Comparison of ENCODE assay signal across 1 cellular context in the genomic region with DNA sequence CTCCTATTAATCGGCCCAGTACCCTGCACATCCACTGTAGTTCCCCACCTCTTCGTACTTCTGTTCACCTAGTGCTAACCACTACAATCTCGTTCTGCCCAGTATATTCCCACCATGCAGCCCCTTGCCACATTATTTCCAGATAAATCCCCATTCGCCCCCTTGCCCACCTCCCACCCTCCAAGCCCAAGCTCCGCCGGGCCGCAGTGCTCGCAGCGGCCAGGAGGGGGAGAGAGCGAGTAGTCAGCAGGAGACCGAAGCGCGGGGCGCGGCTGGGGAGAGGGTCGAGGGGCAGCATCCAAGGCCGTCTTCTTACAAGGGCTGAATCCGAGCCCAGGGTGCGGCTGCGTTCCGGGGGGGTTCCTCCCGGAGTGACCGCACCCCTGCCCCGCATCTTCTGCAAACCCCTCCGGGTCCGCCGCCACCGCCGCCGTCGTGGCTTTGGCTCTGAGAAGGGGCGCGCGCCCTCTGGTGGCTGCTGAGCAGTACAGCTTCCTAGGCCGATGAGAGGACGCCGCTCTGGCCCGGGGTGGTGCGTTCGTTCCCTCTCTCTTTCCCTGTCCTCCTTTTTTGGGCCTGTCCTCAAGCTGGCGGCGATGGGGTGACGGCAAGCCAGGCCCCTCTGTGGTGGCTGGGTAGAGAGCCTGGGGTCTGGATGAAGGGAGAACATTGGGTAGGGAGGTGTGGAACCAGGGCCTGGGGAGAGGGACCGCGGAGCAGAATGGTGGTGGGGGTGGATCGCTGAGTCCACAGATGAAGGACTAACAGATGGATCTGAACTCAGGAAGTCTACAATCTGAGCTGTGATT.
TF ChIP-seq lines count a peak whose summit lies in the region.

No MANE protein-coding gene starts in this region.

TF ChIP-seq in HepG2, 621 proteins besides CTCF, POLR2A, EP300 and RAD21 (continued from another document and continues in another):
- TF ChIP-seq, protein P1, sequence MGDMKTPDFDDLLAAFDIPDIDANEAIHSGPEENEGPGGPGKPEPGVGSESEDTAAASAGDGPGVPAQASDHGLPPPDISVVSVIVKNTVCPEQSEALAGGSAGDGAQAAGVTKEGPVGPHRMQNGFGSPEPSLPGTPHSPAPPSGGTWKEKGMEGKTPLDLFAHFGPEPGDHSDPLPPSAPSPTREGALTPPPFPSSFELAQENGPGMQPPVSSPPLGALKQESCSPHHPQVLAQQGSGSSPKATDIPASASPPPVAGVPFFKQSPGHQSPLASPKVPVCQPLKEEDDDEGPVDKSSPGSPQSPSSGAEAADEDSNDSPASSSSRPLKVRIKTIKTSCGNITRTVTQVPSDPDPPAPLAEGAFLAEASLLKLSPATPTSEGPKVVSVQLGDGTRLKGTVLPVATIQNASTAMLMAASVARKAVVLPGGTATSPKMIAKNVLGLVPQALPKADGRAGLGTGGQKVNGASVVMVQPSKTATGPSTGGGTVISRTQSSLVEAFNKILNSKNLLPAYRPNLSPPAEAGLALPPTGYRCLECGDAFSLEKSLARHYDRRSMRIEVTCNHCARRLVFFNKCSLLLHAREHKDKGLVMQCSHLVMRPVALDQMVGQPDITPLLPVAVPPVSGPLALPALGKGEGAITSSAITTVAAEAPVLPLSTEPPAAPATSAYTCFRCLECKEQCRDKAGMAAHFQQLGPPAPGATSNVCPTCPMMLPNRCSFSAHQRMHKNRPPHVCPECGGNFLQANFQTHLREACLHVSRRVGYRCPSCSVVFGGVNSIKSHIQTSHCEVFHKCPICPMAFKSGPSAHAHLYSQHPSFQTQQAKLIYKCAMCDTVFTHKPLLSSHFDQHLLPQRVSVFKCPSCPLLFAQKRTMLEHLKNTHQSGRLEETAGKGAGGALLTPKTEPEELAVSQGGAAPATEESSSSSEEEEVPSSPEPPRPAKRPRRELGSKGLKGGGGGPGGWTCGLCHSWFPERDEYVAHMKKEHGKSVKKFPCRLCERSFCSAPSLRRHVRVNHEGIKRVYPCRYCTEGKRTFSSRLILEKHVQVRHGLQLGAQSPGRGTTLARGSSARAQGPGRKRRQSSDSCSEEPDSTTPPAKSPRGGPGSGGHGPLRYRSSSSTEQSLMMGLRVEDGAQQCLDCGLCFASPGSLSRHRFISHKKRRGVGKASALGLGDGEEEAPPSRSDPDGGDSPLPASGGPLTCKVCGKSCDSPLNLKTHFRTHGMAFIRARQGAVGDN (CRISPR knock-in tag; IDR thresholded peaks at IDR 0.05), result peak; percentile 90
- TF ChIP-seq, protein P2, sequence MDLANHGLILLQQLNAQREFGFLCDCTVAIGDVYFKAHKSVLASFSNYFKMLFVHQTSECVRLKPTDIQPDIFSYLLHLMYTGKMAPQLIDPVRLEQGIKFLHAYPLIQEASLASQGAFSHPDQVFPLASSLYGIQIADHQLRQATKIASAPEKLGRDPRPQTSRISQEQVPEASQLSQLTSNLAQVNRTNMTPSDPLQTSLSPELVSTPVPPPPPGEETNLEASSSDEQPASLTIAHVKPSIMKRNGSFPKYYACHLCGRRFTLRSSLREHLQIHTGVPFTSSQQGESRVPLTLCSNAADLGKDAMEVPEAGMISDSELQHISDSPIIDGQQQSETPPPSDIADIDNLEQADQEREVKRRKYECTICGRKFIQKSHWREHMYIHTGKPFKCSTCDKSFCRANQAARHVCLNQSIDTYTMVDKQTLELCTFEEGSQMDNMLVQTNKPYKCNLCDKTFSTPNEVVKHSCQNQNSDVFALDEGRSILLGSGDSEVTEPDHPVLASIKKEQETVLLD (CRISPR knock-in tag; IDR thresholded peaks at IDR 0.05; ENCODE audit: low read depth), result no peak
- TF ChIP-seq SP140L (CRISPR knock-in tag; IDR thresholded peaks at IDR 0.05; ENCODE audit: borderline replicate concordance) (no peak), IRF2 (CRISPR knock-in tag; IDR thresholded peaks at IDR 0.05) (peak; percentile 60; the same call in 1 of the 2 replicates), NFKB2 (CRISPR knock-in tag; IDR thresholded peaks at IDR 0.05; ENCODE audit: borderline replicate concordance) (peak; percentile 83; the same call in 1 of the 2 replicates), SALL2 (CRISPR knock-in tag; IDR thresholded peaks at IDR 0.05) (0 out of 2 replicates have a peak, but pooled peaks have one; percentile 25), KDM5B (CRISPR knock-in tag; IDR thresholded peaks at IDR 0.05; ENCODE audit: borderline replicate concordance) (peak; percentile 86), ZFX (CRISPR knock-in tag; IDR thresholded peaks at IDR 0.05; ENCODE audit: low read depth) (peak; percentile 72), STAG1 (CRISPR knock-in tag; IDR thresholded peaks at IDR 0.05) (peak; percentile 91), ETV5 (CRISPR knock-in tag; IDR thresholded peaks at IDR 0.05; ENCODE audit: borderline replicate concordance) (peak; percentile 27; the same call in 1 of the 2 replicates), KLF16 (CRISPR knock-in tag; IDR thresholded peaks at IDR 0.05) (peak in 1 of 2 experiments; percentile 65; a peak in 1 of 4 replicates), KDM2A (CRISPR knock-in tag; IDR thresholded peaks at IDR 0.05; ENCODE audit: borderline replicate concordance, low read depth) (peak; percentile 85; the same call in 1 of the 2 replicates), GATAD2A (CRISPR knock-in tag; IDR thresholded peaks at IDR 0.05) (peak; percentile 53; the same call in 1 of the 2 replicates), CAMTA2 (CRISPR knock-in tag; IDR thresholded peaks at IDR 0.05; ENCODE audit: borderline replicate concordance) (peak; percentile 71; the same call in 1 of the 2 replicates), KAT7 (CRISPR knock-in tag; IDR thresholded peaks at IDR 0.05; ENCODE audit: borderline replicate concordance) (0 out of 2 replicates have a peak, but pooled peaks have one; percentile 91), ZNF430 (CRISPR knock-in tag; IDR thresholded peaks at IDR 0.05) (0 out of 2 replicates have a peak, but pooled peaks have one; percentile 67), YEATS2 (CRISPR knock-in tag; IDR thresholded peaks at IDR 0.05; ENCODE audit: borderline replicate concordance) (peak; percentile 60; the same call in 1 of the 2 replicates), CC2D1A (CRISPR knock-in tag; IDR thresholded peaks at IDR 0.05) (0 out of 2 replicates have a peak, but pooled peaks have one; percentile 33), SIX4 (CRISPR knock-in tag; IDR thresholded peaks at IDR 0.05) (no peak), HIVEP1 (CRISPR knock-in tag; IDR thresholded peaks at IDR 0.05) (peak; percentile 69; the same call in 1 of the 2 replicates), NCOA2 (CRISPR knock-in tag; IDR thresholded peaks at IDR 0.05) (no peak), ZNF12 (CRISPR knock-in tag; IDR thresholded peaks at IDR 0.05) (no peak), ZNF160 (CRISPR knock-in tag; IDR thresholded peaks at IDR 0.05) (0 out of 2 replicates have a peak, but pooled peaks have one; percentile 60), ZNF121 (CRISPR knock-in tag; IDR thresholded peaks at IDR 0.05) (no peak), ZSCAN31 (CRISPR knock-in tag; IDR thresholded peaks at IDR 0.05; ENCODE audit: low read depth) (peak; percentile 86), LCORL (IDR thresholded peaks at IDR 0.05) (no peak), LCORL (CRISPR knock-in tag; IDR thresholded peaks at IDR 0.05) (peak; percentile 88; the same call in 1 of the 2 replicates), ZNF709 (CRISPR knock-in tag; IDR thresholded peaks at IDR 0.05) (no peak), RXRA (CRISPR knock-in tag; IDR thresholded peaks at IDR 0.05) (peak; percentile 56; the same call in 1 of the 2 replicates)
- TF ChIP-seq, protein P3, sequence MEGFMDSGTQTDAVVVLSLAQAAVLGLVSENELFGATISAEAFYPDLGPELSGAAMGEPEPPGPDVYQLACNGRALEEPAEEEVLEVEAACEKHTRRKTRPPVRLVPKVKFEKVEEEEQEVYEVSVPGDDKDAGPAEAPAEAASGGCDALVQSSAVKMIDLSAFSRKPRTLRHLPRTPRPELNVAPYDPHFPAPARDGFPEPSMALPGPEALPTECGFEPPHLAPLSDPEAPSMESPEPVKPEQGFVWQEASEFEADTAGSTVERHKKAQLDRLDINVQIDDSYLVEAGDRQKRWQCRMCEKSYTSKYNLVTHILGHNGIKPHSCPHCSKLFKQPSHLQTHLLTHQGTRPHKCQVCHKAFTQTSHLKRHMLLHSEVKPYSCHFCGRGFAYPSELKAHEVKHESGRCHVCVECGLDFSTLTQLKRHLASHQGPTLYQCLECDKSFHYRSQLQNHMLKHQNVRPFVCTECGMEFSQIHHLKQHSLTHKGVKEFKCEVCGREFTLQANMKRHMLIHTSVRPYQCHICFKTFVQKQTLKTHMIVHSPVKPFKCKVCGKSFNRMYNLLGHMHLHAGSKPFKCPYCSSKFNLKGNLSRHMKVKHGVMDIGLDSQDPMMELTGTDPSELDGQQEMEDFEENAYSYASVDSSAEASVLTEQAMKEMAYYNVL (CRISPR knock-in tag; IDR thresholded peaks at IDR 0.05; ENCODE audit: borderline replicate concordance), result peak; percentile 91
- TF ChIP-seq, protein P4, sequence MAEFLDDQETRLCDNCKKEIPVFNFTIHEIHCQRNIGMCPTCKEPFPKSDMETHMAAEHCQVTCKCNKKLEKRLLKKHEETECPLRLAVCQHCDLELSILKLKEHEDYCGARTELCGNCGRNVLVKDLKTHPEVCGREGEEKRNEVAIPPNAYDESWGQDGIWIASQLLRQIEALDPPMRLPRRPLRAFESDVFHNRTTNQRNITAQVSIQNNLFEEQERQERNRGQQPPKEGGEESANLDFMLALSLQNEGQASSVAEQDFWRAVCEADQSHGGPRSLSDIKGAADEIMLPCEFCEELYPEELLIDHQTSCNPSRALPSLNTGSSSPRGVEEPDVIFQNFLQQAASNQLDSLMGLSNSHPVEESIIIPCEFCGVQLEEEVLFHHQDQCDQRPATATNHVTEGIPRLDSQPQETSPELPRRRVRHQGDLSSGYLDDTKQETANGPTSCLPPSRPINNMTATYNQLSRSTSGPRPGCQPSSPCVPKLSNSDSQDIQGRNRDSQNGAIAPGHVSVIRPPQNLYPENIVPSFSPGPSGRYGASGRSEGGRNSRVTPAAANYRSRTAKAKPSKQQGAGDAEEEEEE (CRISPR knock-in tag; IDR thresholded peaks at IDR 0.05; ENCODE audit: borderline replicate concordance), result peak; percentile 87; the same call in 1 of the 2 replicates
- TF ChIP-seq, protein P5, sequence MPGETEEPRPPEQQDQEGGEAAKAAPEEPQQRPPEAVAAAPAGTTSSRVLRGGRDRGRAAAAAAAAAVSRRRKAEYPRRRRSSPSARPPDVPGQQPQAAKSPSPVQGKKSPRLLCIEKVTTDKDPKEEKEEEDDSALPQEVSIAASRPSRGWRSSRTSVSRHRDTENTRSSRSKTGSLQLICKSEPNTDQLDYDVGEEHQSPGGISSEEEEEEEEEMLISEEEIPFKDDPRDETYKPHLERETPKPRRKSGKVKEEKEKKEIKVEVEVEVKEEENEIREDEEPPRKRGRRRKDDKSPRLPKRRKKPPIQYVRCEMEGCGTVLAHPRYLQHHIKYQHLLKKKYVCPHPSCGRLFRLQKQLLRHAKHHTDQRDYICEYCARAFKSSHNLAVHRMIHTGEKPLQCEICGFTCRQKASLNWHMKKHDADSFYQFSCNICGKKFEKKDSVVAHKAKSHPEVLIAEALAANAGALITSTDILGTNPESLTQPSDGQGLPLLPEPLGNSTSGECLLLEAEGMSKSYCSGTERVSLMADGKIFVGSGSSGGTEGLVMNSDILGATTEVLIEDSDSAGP (CRISPR knock-in tag; IDR thresholded peaks at IDR 0.05; ENCODE audit: borderline replicate concordance), result peak; percentile 89; the same call in 1 of the 2 replicates
- TF ChIP-seq, protein P6, sequence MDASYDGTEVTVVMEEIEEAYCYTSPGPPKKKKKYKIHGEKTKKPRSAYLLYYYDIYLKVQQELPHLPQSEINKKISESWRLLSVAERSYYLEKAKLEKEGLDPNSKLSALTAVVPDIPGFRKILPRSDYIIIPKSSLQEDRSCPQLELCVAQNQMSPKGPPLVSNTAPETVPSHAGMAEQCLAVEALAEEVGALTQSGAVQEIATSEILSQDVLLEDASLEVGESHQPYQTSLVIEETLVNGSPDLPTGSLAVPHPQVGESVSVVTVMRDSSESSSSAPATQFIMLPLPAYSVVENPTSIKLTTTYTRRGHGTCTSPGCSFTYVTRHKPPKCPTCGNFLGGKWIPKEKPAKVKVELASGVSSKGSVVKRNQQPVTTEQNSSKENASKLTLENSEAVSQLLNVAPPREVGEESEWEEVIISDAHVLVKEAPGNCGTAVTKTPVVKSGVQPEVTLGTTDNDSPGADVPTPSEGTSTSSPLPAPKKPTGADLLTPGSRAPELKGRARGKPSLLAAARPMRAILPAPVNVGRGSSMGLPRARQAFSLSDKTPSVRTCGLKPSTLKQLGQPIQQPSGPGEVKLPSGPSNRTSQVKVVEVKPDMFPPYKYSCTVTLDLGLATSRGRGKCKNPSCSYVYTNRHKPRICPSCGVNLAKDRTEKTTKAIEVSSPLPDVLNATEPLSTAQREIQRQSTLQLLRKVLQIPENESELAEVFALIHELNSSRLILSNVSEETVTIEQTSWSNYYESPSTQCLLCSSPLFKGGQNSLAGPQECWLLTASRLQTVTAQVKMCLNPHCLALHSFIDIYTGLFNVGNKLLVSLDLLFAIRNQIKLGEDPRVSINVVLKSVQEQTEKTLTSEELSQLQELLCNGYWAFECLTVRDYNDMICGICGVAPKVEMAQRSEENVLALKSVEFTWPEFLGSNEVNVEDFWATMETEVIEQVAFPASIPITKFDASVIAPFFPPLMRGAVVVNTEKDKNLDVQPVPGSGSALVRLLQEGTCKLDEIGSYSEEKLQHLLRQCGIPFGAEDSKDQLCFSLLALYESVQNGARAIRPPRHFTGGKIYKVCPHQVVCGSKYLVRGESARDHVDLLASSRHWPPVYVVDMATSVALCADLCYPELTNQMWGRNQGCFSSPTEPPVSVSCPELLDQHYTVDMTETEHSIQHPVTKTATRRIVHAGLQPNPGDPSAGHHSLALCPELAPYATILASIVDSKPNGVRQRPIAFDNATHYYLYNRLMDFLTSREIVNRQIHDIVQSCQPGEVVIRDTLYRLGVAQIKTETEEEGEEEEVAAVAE (CRISPR knock-in tag; IDR thresholded peaks at IDR 0.05; ENCODE audit: borderline replicate concordance), result peak; percentile 59; the same call in 1 of the 2 replicates
- TF ChIP-seq, protein P7, sequence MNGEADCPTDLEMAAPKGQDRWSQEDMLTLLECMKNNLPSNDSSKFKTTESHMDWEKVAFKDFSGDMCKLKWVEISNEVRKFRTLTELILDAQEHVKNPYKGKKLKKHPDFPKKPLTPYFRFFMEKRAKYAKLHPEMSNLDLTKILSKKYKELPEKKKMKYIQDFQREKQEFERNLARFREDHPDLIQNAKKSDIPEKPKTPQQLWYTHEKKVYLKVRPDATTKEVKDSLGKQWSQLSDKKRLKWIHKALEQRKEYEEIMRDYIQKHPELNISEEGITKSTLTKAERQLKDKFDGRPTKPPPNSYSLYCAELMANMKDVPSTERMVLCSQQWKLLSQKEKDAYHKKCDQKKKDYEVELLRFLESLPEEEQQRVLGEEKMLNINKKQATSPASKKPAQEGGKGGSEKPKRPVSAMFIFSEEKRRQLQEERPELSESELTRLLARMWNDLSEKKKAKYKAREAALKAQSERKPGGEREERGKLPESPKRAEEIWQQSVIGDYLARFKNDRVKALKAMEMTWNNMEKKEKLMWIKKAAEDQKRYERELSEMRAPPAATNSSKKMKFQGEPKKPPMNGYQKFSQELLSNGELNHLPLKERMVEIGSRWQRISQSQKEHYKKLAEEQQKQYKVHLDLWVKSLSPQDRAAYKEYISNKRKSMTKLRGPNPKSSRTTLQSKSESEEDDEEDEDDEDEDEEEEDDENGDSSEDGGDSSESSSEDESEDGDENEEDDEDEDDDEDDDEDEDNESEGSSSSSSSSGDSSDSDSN (CRISPR knock-in tag; IDR thresholded peaks at IDR 0.05), result peak; percentile 71
- TF ChIP-seq, protein P8, sequence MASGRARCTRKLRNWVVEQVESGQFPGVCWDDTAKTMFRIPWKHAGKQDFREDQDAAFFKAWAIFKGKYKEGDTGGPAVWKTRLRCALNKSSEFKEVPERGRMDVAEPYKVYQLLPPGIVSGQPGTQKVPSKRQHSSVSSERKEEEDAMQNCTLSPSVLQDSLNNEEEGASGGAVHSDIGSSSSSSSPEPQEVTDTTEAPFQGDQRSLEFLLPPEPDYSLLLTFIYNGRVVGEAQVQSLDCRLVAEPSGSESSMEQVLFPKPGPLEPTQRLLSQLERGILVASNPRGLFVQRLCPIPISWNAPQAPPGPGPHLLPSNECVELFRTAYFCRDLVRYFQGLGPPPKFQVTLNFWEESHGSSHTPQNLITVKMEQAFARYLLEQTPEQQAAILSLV (CRISPR knock-in tag; IDR thresholded peaks at IDR 0.05; ENCODE audit: borderline replicate concordance), result no peak; the same call in 1 of the 2 replicates
